In the genomic region with DNA sequence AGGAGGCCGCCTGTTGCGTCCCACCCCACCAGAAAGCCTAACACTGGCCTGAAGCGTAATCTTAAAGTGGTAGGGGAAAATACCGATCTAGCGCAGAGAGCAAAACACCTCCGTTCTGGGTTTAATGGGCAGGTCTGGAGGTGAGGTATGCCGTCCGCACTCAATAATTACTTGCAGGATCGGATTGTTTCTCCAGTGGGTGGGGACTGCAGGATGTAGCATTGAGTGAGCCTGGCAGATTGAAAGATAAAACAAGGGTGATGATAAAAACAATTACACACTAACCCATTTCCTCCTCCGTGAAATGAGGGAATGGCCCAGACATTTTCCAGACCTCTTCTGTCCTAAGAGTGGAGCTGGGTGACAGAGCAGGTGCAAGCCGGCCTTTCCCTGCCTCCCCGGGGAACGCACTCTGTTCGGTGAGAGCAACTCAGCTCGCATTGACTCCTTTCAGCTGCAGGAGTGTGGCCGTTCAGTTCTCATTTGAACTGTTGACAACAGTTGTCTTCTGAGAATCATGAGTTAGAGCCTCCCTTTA, we compare ENCODE assay signal across 8 cellular contexts.
DNase-seq lines count a peak whose midpoint lies in the region; ATAC-seq and TF ChIP-seq lines count a peak whose summit lies in the region.

No MANE protein-coding gene starts in this region.

- intact Hi-C loops in activated T-helper 1 cell treated with anti-CD3 and anti-CD28 coated beads, Interleukin-12 subunit alpha, Interleukin-12 subunit beta, Interleukin-2, Interleukin-4 antibody, amounts not matched to agents 30 ng/mL and 10 ng/mL and 1 ng/mL, durations not matched to agents 14 hours and 24 hours and 36 hours (cut with micrococcal nuclease) = loop anchor here (1.0 to 10.0 kb wide), 21 partner anchors 37 to 1656 kb away; a partner anchor contains a TSS

- TF ChIP-seq CTCF in glutamatergic neuron (IDR thresholded peaks at IDR 0.05; ENCODE audit: partially characterized antibody, unreplicated experiment) = no peak

- H3K36me3 Mint-ChIP-seq in activated T-helper 1 cell treated with anti-CD3 and anti-CD28 coated beads, Interleukin-12 subunit alpha, Interleukin-12 subunit beta, Interleukin-2, Interleukin-4 antibody, amounts not matched to agents 30 ng/mL and 10 ng/mL and 1 ng/mL, durations not matched to agents 14 hours and 24 hours and 36 hours (ENCODE audit: low read depth) = no peaks in the 10 kb centered on the region
- H3K36me3 Mint-ChIP-seq in glutamatergic neuron (ENCODE audit: unreplicated experiment) = no peaks in the 10 kb centered on the region

- DNase-seq in NCI-H187 treated with DMSO at 0.1 percent for 48 hours (lab: John Stamatoyannopoulos, UW) (peak; percentile 72), glutamatergic neuron (peak; percentile 40), renal cortical epithelial cell (ENCODE audit: low read depth) (peak; percentile 34), mucosa of gallbladder (ENCODE audit: low spot score) (no peak), RPMI8226 (no peak)
- peak; percentile 25 for DNase-seq in activated T-helper 1 cell treated with anti-CD3 and anti-CD28 coated beads, Interleukin-12 subunit alpha, Interleukin-12 subunit beta, Interleukin-2, Interleukin-4 antibody, amounts not matched to agents 30 ng/mL and 10 ng/mL and 1 ng/mL, durations not matched to agents 14 hours and 24 hours and 36 hours (ENCODE audit: low spot score)

- peak overlapping the region; percentile 97 for H3K4me3 Mint-ChIP-seq in activated T-helper 1 cell treated with anti-CD3 and anti-CD28 coated beads, Interleukin-12 subunit alpha, Interleukin-12 subunit beta, Interleukin-2, Interleukin-4 antibody, amounts not matched to agents 30 ng/mL and 10 ng/mL and 1 ng/mL, durations not matched to agents 14 hours and 24 hours and 36 hours
- H3K4me3 Mint-ChIP-seq in glutamatergic neuron (ENCODE audit: unreplicated experiment) = peak overlapping the region; percentile 95

- ATAC-seq in GM18517 (IDR thresholded peaks at IDR 0.05; ENCODE audit: unreplicated experiment) (peak; percentile 34), HG02678 (IDR thresholded peaks at IDR 0.05; ENCODE audit: unreplicated experiment) (peak; percentile 22)

- H3K4me1 Mint-ChIP-seq in activated T-helper 1 cell treated with anti-CD3 and anti-CD28 coated beads, Interleukin-12 subunit alpha, Interleukin-12 subunit beta, Interleukin-2, Interleukin-4 antibody, amounts not matched to agents 30 ng/mL and 10 ng/mL and 1 ng/mL, durations not matched to agents 14 hours and 24 hours and 36 hours (ENCODE audit: low read depth) = peaks cover 39% of the 10 kb centered on the region
- peaks cover 5% of the 10 kb centered on the region for H3K4me1 Mint-ChIP-seq in glutamatergic neuron (ENCODE audit: low read depth, unreplicated experiment)

- no peaks in the 10 kb centered on the region for H3K9me3 Mint-ChIP-seq in activated T-helper 1 cell treated with anti-CD3 and anti-CD28 coated beads, Interleukin-12 subunit alpha, Interleukin-12 subunit beta, Interleukin-2, Interleukin-4 antibody, amounts not matched to agents 30 ng/mL and 10 ng/mL and 1 ng/mL, durations not matched to agents 14 hours and 24 hours and 36 hours
- H3K9me3 Mint-ChIP-seq in glutamatergic neuron (ENCODE audit: unreplicated experiment) = peaks cover 7% of the 10 kb centered on the region

- H3K27me3 Mint-ChIP-seq in activated T-helper 1 cell treated with anti-CD3 and anti-CD28 coated beads, Interleukin-12 subunit alpha, Interleukin-12 subunit beta, Interleukin-2, Interleukin-4 antibody, amounts not matched to agents 30 ng/mL and 10 ng/mL and 1 ng/mL, durations not matched to agents 14 hours and 24 hours and 36 hours (ENCODE audit: insufficient read depth) = peaks cover 2% of the 10 kb centered on the region
- peaks cover 15% of the 10 kb centered on the region for H3K27me3 Mint-ChIP-seq in glutamatergic neuron (ENCODE audit: unreplicated experiment)

- H3K27ac Mint-ChIP-seq in activated T-helper 1 cell treated with anti-CD3 and anti-CD28 coated beads, Interleukin-12 subunit alpha, Interleukin-12 subunit beta, Interleukin-2, Interleukin-4 antibody, amounts not matched to agents 30 ng/mL and 10 ng/mL and 1 ng/mL, durations not matched to agents 14 hours and 24 hours and 36 hours = peak overlapping the region; percentile 98
- H3K27ac Mint-ChIP-seq in glutamatergic neuron (ENCODE audit: unreplicated experiment) = peak overlapping the region; percentile 52

Comparison
In these comparisons a context has a peak if more than half of its experiments do, and no peak if none do; other contexts are left out.
1. DNase-seq: peak in NCI-H187 treated with DMSO at 0.1 percent for 48 hours (single experiment), activated T-helper 1 cell treated with anti-CD3 and anti-CD28 coated beads, Interleukin-12 subunit alpha, Interleukin-12 subunit beta, Interleukin-2, Interleukin-4 antibody, amounts not matched to agents 30 ng/mL and 10 ng/mL and 1 ng/mL, durations not matched to agents 14 hours and 24 hours and 36 hours (single experiment), glutamatergic neuron (single experiment) and renal cortical epithelial cell (single experiment); none in mucosa of gallbladder (single experiment) and RPMI8226 (single experiment).